8 cellular contexts compared by ENCODE assay signal in the genomic region with DNA sequence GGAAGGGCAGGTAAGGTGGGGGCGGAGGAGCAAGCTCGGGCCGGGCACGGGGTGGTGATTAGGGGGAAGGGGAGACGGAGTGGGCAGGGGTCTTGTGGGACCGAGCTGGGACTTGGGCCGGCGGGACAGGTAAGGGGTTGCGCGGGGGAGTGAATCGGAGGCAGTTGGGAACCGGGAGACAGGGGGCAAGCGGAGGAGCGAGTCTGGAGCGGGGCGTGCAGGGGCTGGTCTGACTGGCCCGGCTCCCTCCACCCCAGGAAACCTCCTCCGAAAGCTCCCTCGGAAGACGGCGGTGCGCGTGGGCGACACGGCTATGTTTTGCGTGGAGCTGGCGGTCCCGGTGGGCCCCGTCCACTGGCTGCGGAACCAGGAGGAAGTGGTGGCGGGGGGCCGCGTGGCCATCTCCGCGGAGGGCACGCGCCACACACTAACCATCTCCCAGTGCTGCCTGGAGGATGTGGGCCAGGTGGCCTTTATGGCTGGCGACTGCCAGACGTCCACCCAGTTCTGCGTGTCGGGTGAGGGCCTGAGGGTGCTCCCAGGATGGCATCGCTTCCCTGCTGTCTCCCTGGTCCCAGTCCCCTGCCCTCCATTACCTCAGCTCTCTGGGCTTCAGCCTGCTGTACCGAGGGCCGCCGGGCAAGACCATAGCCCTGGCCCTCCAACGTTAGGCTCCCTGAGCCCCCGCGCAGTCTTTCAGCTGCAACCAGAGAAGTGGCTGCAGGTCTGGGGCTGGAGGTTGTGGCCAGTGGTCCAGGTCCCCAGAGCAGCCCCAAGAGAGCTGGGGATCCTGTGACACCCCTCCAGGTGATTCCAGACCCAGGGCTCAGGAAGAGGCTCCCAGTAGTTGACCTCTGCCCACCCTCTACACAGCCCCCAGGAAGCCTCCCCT. TPM values are rescaled to one million over a fixed set of nuclear protein-coding genes. Genes with fewer than 3 reads are reported as not detected.
A peak's percentile ranks its signal among the peaks of the same experiment; 100 is the strongest.
DNase-seq lines count a peak whose midpoint lies in the region; ATAC-seq and TF ChIP-seq lines count a peak whose summit lies in the region.

No MANE protein-coding gene starts in this region.

- H3K27ac ChIP-seq in heart left ventricle (peak overlapping the region in 5 of 12 donors; percentile 1 to 99 (median 43)), mammary epithelial cell (ENCODE audit: insufficient read depth, low read depth, low read length) (no peak overlapping the region), vagina (peak overlapping the region; percentile 27)

- TF ChIP-seq POLR2A in heart left ventricle (IDR thresholded peaks at IDR 0.05) (no peak), vagina (IDR thresholded peaks at IDR 0.05) (no peak)

- peaks cover 0 to 10% (median 0%) of the 10 kb centered on the region in 9 donors for H3K27me3 ChIP-seq in heart left ventricle
- H3K27me3 ChIP-seq in mammary epithelial cell (ENCODE audit: insufficient read depth, low read length), result no peaks in the 10 kb centered on the region
- no peaks in the 10 kb centered on the region for H3K27me3 ChIP-seq in vagina

- peak overlapping the region in 9 of 12 donors; percentile 40 to 62 (median 48) for H3K4me3 ChIP-seq in heart left ventricle
- peak overlapping the region; percentile 20 to 59 (median 55) for H3K4me3 ChIP-seq in mammary epithelial cell (replicated peaks in 1 of 3; ENCODE audit: insufficient read depth in 1 of 3, low read depth in 2 of 3, low read length in 3 of 3)
- H3K4me3 ChIP-seq in vagina, result peak overlapping the region; percentile 51 to 65

- no peak overlapping the region for H3K9ac ChIP-seq in mammary epithelial cell (ENCODE audit: insufficient read depth, low read length)

- CTCF ChIA-PET in mammary epithelial cell (lab: Charles Lee; ENCODE audit: low non-redundant PET), result interaction anchor here (0.6 kb wide), 1 partner anchor 33 kb away, joined by 11 read pairs; no protein-coding TSS in a partner anchor

- 33 to 53% (median 49%) methylated on average over 24 to 48 of the region's 48 CpGs for WGBS in heart left ventricle, 4 donors
- WGBS in mammary epithelial cell (ENCODE audit: low coverage, missing lambda C conversion rate), result 58% methylated on average over 13 of the region's 48 CpGs

- peak overlapping the region; percentile 67 for H2AFZ ChIP-seq in mammary epithelial cell (ENCODE audit: low read depth, low read length)

- H3K4me2 ChIP-seq in mammary epithelial cell (ENCODE audit: insufficient read depth, low read depth, low read length), result peak overlapping the region; percentile 84

- peaks cover under 1% of the 10 kb centered on the region for H3K36me3 Mint-ChIP-seq in memory B cell

- H3K9me3 Mint-ChIP-seq in memory B cell, result no peaks in the 10 kb centered on the region

- in situ Hi-C loops in mammary epithelial cell (cut with MboI; ENCODE audit: low sequenced_read_pairs in 2 of 2), result no loop called here
- in situ Hi-C loops in ACHN (cut with HindIII; ENCODE audit: low pct_ligation_motif_present, low pct_unique_long_range_greater_than_20kb, low sequenced_read_pairs), result no loop called here

- H3K9me3 ChIP-seq in heart left ventricle, result no peaks in the 10 kb centered on the region
- H3K9me3 ChIP-seq in mammary epithelial cell (replicated peaks; ENCODE audit: insufficient read depth, low read length), result no peaks in the 10 kb centered on the region
- H3K9me3 ChIP-seq in vagina, result no peaks in the 10 kb centered on the region

- H3K27me3 Mint-ChIP-seq in memory B cell, result peaks cover 1% of the 10 kb centered on the region

- intact Hi-C loops in heart left ventricle (cut with DNase I), result loop anchor here in 1 of 10 donors (10.0 kb wide), 1 partner anchor 241 kb away; a partner anchor contains a TSS
- intact Hi-C loops in Right ventricle myocardium superior (cut with DNase I), result no loop called here
- intact Hi-C loops in mammary epithelial cell (cut with micrococcal nuclease), result loop anchor here (1.0 to 5.0 kb wide), 5 partner anchors 48 to 301 kb away; a partner anchor contains a TSS
- intact Hi-C loops in vagina (cut with DNase I), result no loop called here

- no TSS peak for BruUV-seq in mammary epithelial cell (replicated peaks; lab: Mats Ljungman, UMichigan)

- H3K27ac Mint-ChIP-seq in memory B cell, result no peak overlapping the region

- peaks cover 11% of the 10 kb centered on the region for H3K4me1 Mint-ChIP-seq in memory B cell

- peaks cover 0 to 53% (median 29%) of the 10 kb centered on the region in 9 donors for H3K36me3 ChIP-seq in heart left ventricle
- H3K36me3 ChIP-seq in mammary epithelial cell (ENCODE audit: insufficient read depth, low read length), result no peaks in the 10 kb centered on the region
- peaks cover 0 to 2% of the 10 kb centered on the region in 2 donors for H3K36me3 ChIP-seq in vagina

- no peaks in the 10 kb centered on the region for H3K79me2 ChIP-seq in mammary epithelial cell (ENCODE audit: insufficient read depth, low read length)

- TF ChIP-seq CTCF in heart left ventricle (IDR thresholded peaks at IDR 0.05) (no peak), mammary epithelial cell (conservative IDR thresholded peaks at IDR 0.05 in 1 of 2, IDR thresholded peaks at IDR 0.05 in 1 of 2; ENCODE audit: extremely low read depth in 1 of 2, insufficient read depth in 1 of 2, low read depth in 1 of 2, low read length in 2 of 2) (no peak), vagina (IDR thresholded peaks at IDR 0.05) (no peak)

- no peaks in the 10 kb centered on the region for H4K20me1 ChIP-seq in mammary epithelial cell (ENCODE audit: insufficient read depth, low read length)

- dilution Hi-C loops in mammary epithelial cell (cut with HindIII; ENCODE audit: low sequenced_read_pairs), result loop anchor here (5.0 kb wide), 3 partner anchors 47 to 78 kb away; partner anchors contain the start of gene IBA57

- peaks cover 0 to 67% (median 20%) of the 10 kb centered on the region in 12 donors for H3K4me1 ChIP-seq in heart left ventricle
- peaks cover 9% of the 10 kb centered on the region for H3K4me1 ChIP-seq in mammary epithelial cell (ENCODE audit: insufficient read depth, low read length)
- peaks cover 22% of the 10 kb centered on the region for H3K4me1 ChIP-seq in vagina

- DNase-seq in heart left ventricle (peak in 1 of 5 donors; percentile 59), Right ventricle myocardium superior (no peak), mammary epithelial cell (no peak), memory B cell (ENCODE audit: low spot score in 2 of 2) (peak in 1 of 2 donors; percentile 21), vagina (ENCODE audit: extremely low spot score in 2 of 2) (no peak), NCI-H146 (lab: John Stamatoyannopoulos, UW) (no peak), NCI-H2029 treated with DMSO at 0.1 percent for 48 hours (lab: John Stamatoyannopoulos, UW) (no peak), ACHN (no peak)

- peak overlapping the region; percentile 80 for H3K4me3 Mint-ChIP-seq in memory B cell

- no peak for ATAC-seq in heart left ventricle
- ATAC-seq in Right ventricle myocardium superior (ENCODE audit: poor library complexity), result no peak
- ATAC-seq in memory B cell (ENCODE audit: low read depth), result no peak

RNA-seq across cellular contexts. Expression of gene OBSCN, which starts 6.3 kb away (rescaled TPM):
- total RNA-seq in heart left ventricle (100 to 1,000 TPM; 238 to 460 (median 354) TPM), Right ventricle myocardium superior (316 TPM), mammary epithelial cell (10 to 100 TPM; 19.6 to 40.5 TPM), vagina (35.8 TPM)
- polyA plus RNA-seq in heart left ventricle (100 to 1,000 TPM; 155 to 524 TPM), mammary epithelial cell (2.0 TPM)
- polyA minus RNA-seq in mammary epithelial cell, result 7.8 TPM

RNA-seq across cellular contexts. Expression of gene IBA57, which starts 48.6 kb away (rescaled TPM):
- 10 to 100 TPM in 7 of 9 donors, 1 to 10 TPM in 2; 8.7 to 18.6 (median 12.3) TPM for total RNA-seq in heart left ventricle
- polyA plus RNA-seq in heart left ventricle, result 10 to 100 TPM in 1 of 2 donors, 1 to 10 TPM in 1; 4.8 to 11.3 TPM
- total RNA-seq in Right ventricle myocardium superior, result 14.8 TPM
- total RNA-seq in mammary epithelial cell, result 1 to 10 TPM; 7.0 to 8.0 TPM
- polyA plus RNA-seq in mammary epithelial cell, result 2.6 TPM
- polyA minus RNA-seq in mammary epithelial cell, result 3.0 TPM
- total RNA-seq in vagina, result 3.4 TPM
